18 cellular contexts compared by ENCODE assay signal in genomic region chr2:210635257-210635656, GRCh38.
"Had no signal": no experiment of that assay in that cellular context is flagged by ENCODE, and none has a peak within 500 bp of the region (broad histone marks: within the 10 kb centered on the region; RNA-seq: fewer than 3 reads in every experiment).

No MANE protein-coding gene starts in this region.

- H3K27me3 ChIP-seq: cardiac muscle cell, hepatocyte, sigmoid colon, tibial artery had no signal

- H3K36me3 Mint-ChIP-seq: activated CD4-positive, alpha-beta memory T cell treated with anti-CD3 and anti-CD28 coated beads for 36 hours; activated CD8-positive, alpha-beta memory T cell treated with anti-CD3 and anti-CD28 coated beads, Interleukin-2, amount 10 ng/mL, durations not matched to agents 7 days and 5 days; activated naive CD8-positive, alpha-beta T cell; natural killer cell treated with Interleukin-12 subunit alpha and Interleukin-12 subunit beta and Interleukin-15 and Interleukin-18, amount 100 ng/mL, for 72 hours; stimulated activated memory B cell treated with anti-CD40 and anti-IgM and Interleukin-4, amounts not matched to agents 10 μg/mL and 1 μg/mL and 100 μg/mL, for 72 hours had no signal

- H3K4me2 ChIP-seq: hepatocyte had no signal

- DNase-seq: activated B cell treated with CpG ODN at 0.5 μM for 24 hours; activated CD4-positive, alpha-beta memory T cell treated with anti-CD3 and anti-CD28 coated beads for 36 hours; activated CD4-positive, alpha-beta T cell treated with anti-CD3 and anti-CD28 coated beads for 4 hours; activated CD8-positive, alpha-beta memory T cell treated with anti-CD3 and anti-CD28 coated beads, Interleukin-2, amount 10 ng/mL, durations not matched to agents 7 days and 5 days; amniotic stem cell; lower lobe of right lung; sigmoid colon; stimulated activated CD4-positive, alpha-beta T cell treated with anti-CD3 and anti-CD28 coated beads, Interleukin-4, amount 100 ng/mL, for 4 hours; T-cell; tibial artery had no signal

- H3K9ac ChIP-seq: parathyroid adenoma had no signal

- H3K4me1 Mint-ChIP-seq: activated B cell treated with CpG ODN at 0.5 μM for 24 hours; activated CD8-positive, alpha-beta memory T cell treated with anti-CD3 and anti-CD28 coated beads, Interleukin-2, amount 10 ng/mL, durations not matched to agents 7 days and 5 days; stimulated activated memory B cell treated with anti-CD40 and anti-IgM and Interleukin-4, amounts not matched to agents 10 μg/mL and 1 μg/mL and 100 μg/mL, for 72 hours; T-cell had no signal

- H3K36me3 ChIP-seq: cardiac muscle cell, lower lobe of right lung, sigmoid colon had no signal

- ATAC-seq: activated CD8-positive, alpha-beta memory T cell treated with anti-CD3 and anti-CD28 coated beads, Interleukin-2, amount 10 ng/mL, durations not matched to agents 7 days and 5 days; esophagus mucosa; lower lobe of right lung; natural killer cell treated with Interleukin-12 subunit alpha and Interleukin-12 subunit beta and Interleukin-15 and Interleukin-18, amount 100 ng/mL, for 72 hours; stimulated activated memory B cell treated with anti-CD40 and anti-IgM and Interleukin-4, amounts not matched to agents 10 μg/mL and 1 μg/mL and 100 μg/mL, for 72 hours; T-cell had no signal

- H2AFZ ChIP-seq: hepatocyte, parathyroid adenoma had no signal

- H3K27me3 Mint-ChIP-seq: activated CD4-positive, alpha-beta memory T cell treated with anti-CD3 and anti-CD28 coated beads for 36 hours; activated CD8-positive, alpha-beta memory T cell treated with anti-CD3 and anti-CD28 coated beads, Interleukin-2, amount 10 ng/mL, durations not matched to agents 7 days and 5 days; activated naive CD8-positive, alpha-beta T cell; natural killer cell treated with Interleukin-12 subunit alpha and Interleukin-12 subunit beta and Interleukin-15 and Interleukin-18, amount 100 ng/mL, for 72 hours; stimulated activated memory B cell treated with anti-CD40 and anti-IgM and Interleukin-4, amounts not matched to agents 10 μg/mL and 1 μg/mL and 100 μg/mL, for 72 hours had no signal

- H3K9me3 Mint-ChIP-seq: stimulated activated memory B cell treated with anti-CD40 and anti-IgM and Interleukin-4, amounts not matched to agents 10 μg/mL and 1 μg/mL and 100 μg/mL, for 72 hours had no signal

- H3K9me3 ChIP-seq: lower lobe of right lung, sigmoid colon, tibial artery had no signal

- H3K4me3 ChIP-seq: cardiac muscle cell, coronary artery, hepatocyte, lower lobe of right lung, sigmoid colon, tibial artery had no signal

- H3K79me2 ChIP-seq: hepatocyte, parathyroid adenoma had no signal

- H3K4me3 Mint-ChIP-seq: activated B cell treated with CpG ODN at 0.5 μM for 24 hours; activated CD4-positive, alpha-beta memory T cell treated with anti-CD3 and anti-CD28 coated beads for 36 hours; activated CD8-positive, alpha-beta memory T cell treated with anti-CD3 and anti-CD28 coated beads, Interleukin-2, amount 10 ng/mL, durations not matched to agents 7 days and 5 days; activated naive CD8-positive, alpha-beta T cell; natural killer cell treated with Interleukin-12 subunit alpha and Interleukin-12 subunit beta and Interleukin-15 and Interleukin-18, amount 100 ng/mL, for 72 hours; stimulated activated memory B cell treated with anti-CD40 and anti-IgM and Interleukin-4, amounts not matched to agents 10 μg/mL and 1 μg/mL and 100 μg/mL, for 72 hours; T-cell had no signal

- H3K27ac ChIP-seq: coronary artery, hepatocyte, lower lobe of right lung, parathyroid adenoma, sigmoid colon, tibial artery had no signal

- H3K4me1 ChIP-seq: lower lobe of right lung, parathyroid adenoma, sigmoid colon, tibial artery had no signal

- H3K27ac Mint-ChIP-seq: activated B cell treated with CpG ODN at 0.5 μM for 24 hours; activated CD4-positive, alpha-beta memory T cell treated with anti-CD3 and anti-CD28 coated beads for 36 hours; activated CD8-positive, alpha-beta memory T cell treated with anti-CD3 and anti-CD28 coated beads, Interleukin-2, amount 10 ng/mL, durations not matched to agents 7 days and 5 days; activated naive CD8-positive, alpha-beta T cell; natural killer cell treated with Interleukin-12 subunit alpha and Interleukin-12 subunit beta and Interleukin-15 and Interleukin-18, amount 100 ng/mL, for 72 hours; stimulated activated memory B cell treated with anti-CD40 and anti-IgM and Interleukin-4, amounts not matched to agents 10 μg/mL and 1 μg/mL and 100 μg/mL, for 72 hours; T-cell had no signal
